ENCODE assay signal across 9 cellular contexts in genomic region chrX:19625612-19626011, GRCh38.
DNase-seq lines count a peak whose midpoint lies in the region; ATAC-seq and TF ChIP-seq lines count a peak whose summit lies in the region.
"Had no signal": no experiment of that assay in that cellular context is flagged by ENCODE, and none has a peak within 500 bp of the region (broad histone marks: within the 10 kb centered on the region; RNA-seq: fewer than 3 reads in every experiment).

No MANE protein-coding gene starts in this region.

- intact Hi-C loops in activated CD4-positive, alpha-beta T cell treated with anti-CD3 and anti-CD28 coated beads, Interleukin-2, amount 10 ng/mL, durations not matched to agents 24 days and 14 days (cut with micrococcal nuclease), result loop anchor here (1.0 to 5.0 kb wide), 4 partner anchors 17 to 70 kb away; no protein-coding TSS in a partner anchor
- intact Hi-C loops in testis (cut with DNase I; ENCODE audit: low total_unique reads), result no loop called here

- no peak for ATAC-seq in GM18858 (IDR thresholded peaks at IDR 0.05; ENCODE audit: unreplicated experiment)

- H3K9me3 Mint-ChIP-seq in HFFc6 (no peaks in the 10 kb centered on the region), chondrocyte (ENCODE audit: low read depth) (peaks cover 10% of the 10 kb centered on the region)
- no peaks in the 10 kb centered on the region for H3K9me3 Mint-ChIP-seq in activated CD4-positive, alpha-beta T cell treated with anti-CD3 and anti-CD28 coated beads, Interleukin-2, amount 10 ng/mL, durations not matched to agents 24 days and 14 days

- no peak for TF ChIP-seq CTCF in HFFc6 (IDR thresholded peaks at IDR 0.05)
- TF ChIP-seq CTCF in chondrocyte (IDR thresholded peaks at IDR 0.05), result no peak
- TF ChIP-seq CTCF in testis (IDR thresholded peaks at IDR 0.05), result no peak

- H3K4me3 ChIP-seq in testis, result no peak overlapping the region
- H3K4me3 ChIP-seq: thoracic aorta had no signal

- H3K27me3 Mint-ChIP-seq in HFFc6 (ENCODE audit: insufficient read depth) (no peaks in the 10 kb centered on the region), chondrocyte (ENCODE audit: low read depth) (no peaks in the 10 kb centered on the region)
- H3K27me3 Mint-ChIP-seq in activated CD4-positive, alpha-beta T cell treated with anti-CD3 and anti-CD28 coated beads, Interleukin-2, amount 10 ng/mL, durations not matched to agents 24 days and 14 days, result no peaks in the 10 kb centered on the region

- H3K4me3 Mint-ChIP-seq in HFFc6 (peak overlapping the region; percentile 41; the same call in 1 of the 2 replicates), chondrocyte (ENCODE audit: unreplicated experiment) (no peak overlapping the region)
- peak overlapping the region; percentile 64 for H3K4me3 Mint-ChIP-seq in activated CD4-positive, alpha-beta T cell treated with anti-CD3 and anti-CD28 coated beads, Interleukin-2, amount 10 ng/mL, durations not matched to agents 24 days and 14 days

- no peak overlapping the region for H3K27ac ChIP-seq in testis

- H3K27ac Mint-ChIP-seq in HFFc6, result peak overlapping the region; percentile 75
- H3K27ac Mint-ChIP-seq in activated CD4-positive, alpha-beta T cell treated with anti-CD3 and anti-CD28 coated beads, Interleukin-2, amount 10 ng/mL, durations not matched to agents 24 days and 14 days, result peak overlapping the region; percentile 85
- peak overlapping the region; percentile 55 for H3K27ac Mint-ChIP-seq in chondrocyte (ENCODE audit: unreplicated experiment)

- no peaks in the 10 kb centered on the region for H3K4me1 ChIP-seq in testis

- no peaks in the 10 kb centered on the region for H3K36me3 Mint-ChIP-seq in HFFc6 (ENCODE audit: low read depth)
- H3K36me3 Mint-ChIP-seq in activated CD4-positive, alpha-beta T cell treated with anti-CD3 and anti-CD28 coated beads, Interleukin-2, amount 10 ng/mL, durations not matched to agents 24 days and 14 days (ENCODE audit: low read depth), result peaks cover 16% of the 10 kb centered on the region
- H3K36me3 Mint-ChIP-seq in chondrocyte (ENCODE audit: low read depth), result no peaks in the 10 kb centered on the region

- no peaks in the 10 kb centered on the region for H3K27me3 ChIP-seq in testis

- H3K4me1 Mint-ChIP-seq in HFFc6 (ENCODE audit: low read depth), result peaks cover 39% of the 10 kb centered on the region
- H3K4me1 Mint-ChIP-seq in activated CD4-positive, alpha-beta T cell treated with anti-CD3 and anti-CD28 coated beads, Interleukin-2, amount 10 ng/mL, durations not matched to agents 24 days and 14 days, result peaks cover 48% of the 10 kb centered on the region
- H3K4me1 Mint-ChIP-seq in chondrocyte (ENCODE audit: low read depth), result peaks cover 52% of the 10 kb centered on the region

- H3K9me3 ChIP-seq in testis, result no peaks in the 10 kb centered on the region
- H3K9me3 ChIP-seq: thoracic aorta had no signal

- WGBS in testis, 2 donors, result 80 to 96% methylated on average over 2 to 6 of the region's 6 CpGs

- DNase-seq in HFFc6 (no peak), chondrocyte (ENCODE audit: low spot score) (no peak), foreskin melanocyte (no peak), testis (no peak), NCI-H128 (lab: John Stamatoyannopoulos, UW; ENCODE audit: unreplicated experiment) (no peak)
- DNase-seq in activated CD4-positive, alpha-beta T cell treated with anti-CD3 and anti-CD28 coated beads, Interleukin-2, amount 10 ng/mL, durations not matched to agents 24 days and 14 days, result peak; percentile 82
- DNase-seq in stimulated activated CD4-positive, alpha-beta T cell treated with anti-CD3 and anti-CD28 coated beads, Interleukin-4, amount 100 ng/mL, for 1 hour, result peak; percentile 21

- no peak for TF ChIP-seq POLR2A in testis (IDR thresholded peaks at IDR 0.05)

- no peaks in the 10 kb centered on the region for H3K36me3 ChIP-seq in testis (ENCODE audit: low read depth, missing control alignments)
- H3K36me3 ChIP-seq: thoracic aorta had no signal

Comparison
In these comparisons a context has a peak if more than half of its experiments do, and no peak if none do; other contexts are left out.
1. DNase-seq: peak in activated CD4-positive, alpha-beta T cell treated with anti-CD3 and anti-CD28 coated beads, Interleukin-2, amount 10 ng/mL, durations not matched to agents 24 days and 14 days (single experiment) and stimulated activated CD4-positive, alpha-beta T cell treated with anti-CD3 and anti-CD28 coated beads, Interleukin-4, amount 100 ng/mL, for 1 hour (single experiment); none in HFFc6 (single experiment), chondrocyte (single experiment), foreskin melanocyte (single experiment), testis (single experiment) and NCI-H128 (single experiment).
2. Peak in every context shown above with its lines, with median percentiles within 50 percentile points of each other: H3K27ac Mint-ChIP-seq.